8 cellular contexts compared by ENCODE assay signal in genomic region chr9:130054428-130054786, GRCh38. TPM values are rescaled to one million over a fixed set of nuclear protein-coding genes. Genes with fewer than 3 reads are reported as not detected.
A peak's percentile ranks its signal among the peaks of the same experiment; 100 is the strongest.
DNase-seq lines count a peak whose midpoint lies in the region; ATAC-seq and TF ChIP-seq lines count a peak whose summit lies in the region.

No MANE protein-coding gene starts in this region.

- DNase-seq in Right ventricle myocardium superior (no peak), Right ventricle myocardium inferior (ENCODE audit: missing footprints) (no peak), mammary epithelial cell (peak; percentile 12), mesenchymal stem cell (no peak), aorta (no peak), COLO668 (lab: John Stamatoyannopoulos, UW; ENCODE audit: unreplicated experiment) (no peak)
- no peak for DNase-seq in stimulated activated naive CD4-positive, alpha-beta T cell (lab: John Stamatoyannopoulos, UW)

- dilution Hi-C loops in mammary epithelial cell (cut with HindIII; ENCODE audit: low sequenced_read_pairs), result loop anchor here (5.0 kb wide), 1 partner anchor 217 kb away; the partner anchor contains the start of genes C9orf78 and USP20

- H2AK5ac ChIP-seq in mesenchymal stem cell (ENCODE audit: low read length, severe bottlenecking), result no peak overlapping the region

- H3K23ac ChIP-seq in mesenchymal stem cell (ENCODE audit: low read length in 2 of 2), result no peak overlapping the region

- intact Hi-C loops in Right ventricle myocardium superior (cut with DNase I) (loop anchor here (10.0 kb wide), 1 partner anchor 930 kb away; no protein-coding TSS in a partner anchor), Right ventricle myocardium inferior (cut with DNase I) (no loop called here), mammary epithelial cell (cut with micrococcal nuclease) (no loop called here), aorta (cut with DNase I) (loop anchor here in 1 of 2 donors (5.0 kb wide), 1 partner anchor 52 kb away; no protein-coding TSS in a partner anchor)

- H3K9ac ChIP-seq in mammary epithelial cell (ENCODE audit: insufficient read depth, low read length) (peak overlapping the region; percentile 84), mesenchymal stem cell (ENCODE audit: low read length) (peak overlapping the region; percentile 100)

- H2BK5ac ChIP-seq in mesenchymal stem cell (ENCODE audit: low read depth, low read length, poor library complexity, severe bottlenecking), result peak overlapping the region; percentile 63

- WGBS in mammary epithelial cell (ENCODE audit: low coverage, missing lambda C conversion rate), result 2% methylated on average over 9 of the region's 10 CpGs
- 11% methylated on average over 10 of the region's 10 CpGs for WGBS in mesenchymal stem cell
- 1 to 2% methylated on average over 10 of the region's 10 CpGs for WGBS in aorta, 2 donors

- H3K27ac ChIP-seq in mammary epithelial cell (ENCODE audit: insufficient read depth, low read depth, low read length), result peak overlapping the region; percentile 82
- H3K27ac ChIP-seq in mesenchymal stem cell (ENCODE audit: low read length, poor library complexity, severe bottlenecking), result peak overlapping the region; percentile 26
- H3K27ac ChIP-seq in aorta (ENCODE audit: low read depth in 1 of 2, low read length in 2 of 2), result peak overlapping the region in 1 of 2 donors; percentile 49

- H3K4ac ChIP-seq in mesenchymal stem cell (ENCODE audit: low read depth in 1 of 2, low read length in 2 of 2), result peak overlapping the region; percentile 55 to 99

- H3K14ac ChIP-seq in mesenchymal stem cell (ENCODE audit: low read length in 2 of 2), result peak overlapping the region in 1 of 2 experiments; percentile 77

- CTCF ChIA-PET in mammary epithelial cell (lab: Charles Lee; ENCODE audit: low non-redundant PET), result no interaction called here

- peak overlapping the region; percentile 66 to 74 for H3K18ac ChIP-seq in mesenchymal stem cell (ENCODE audit: low read depth in 1 of 2, low read length in 2 of 2)

- H3K79me1 ChIP-seq in mesenchymal stem cell (replicated peaks; ENCODE audit: low read length, poor library complexity, severe bottlenecking), result peaks cover 11% of the 10 kb centered on the region

- H2AFZ ChIP-seq in mammary epithelial cell (ENCODE audit: low read depth, low read length), result peak overlapping the region; percentile 94
- no peak overlapping the region for H2AFZ ChIP-seq in mesenchymal stem cell (ENCODE audit: low read depth, low read length)

- H2BK120ac ChIP-seq in mesenchymal stem cell (ENCODE audit: low read depth, low read length), result peak overlapping the region; percentile 74

- no peaks in the 10 kb centered on the region for H4K20me1 ChIP-seq in mammary epithelial cell (ENCODE audit: insufficient read depth, low read length)

- H3K36me3 ChIP-seq in mammary epithelial cell (ENCODE audit: insufficient read depth, low read length) (peaks cover 2% of the 10 kb centered on the region), mesenchymal stem cell (ENCODE audit: control insufficient read depth in 1 of 2, insufficient read depth in 2 of 2, low read depth in 1 of 2, low read length in 2 of 2) (peaks cover 3 to 8% of the 10 kb centered on the region in 2 experiments), aorta (ENCODE audit: control insufficient read depth in 1 of 2, insufficient read depth in 2 of 2, low read length in 1 of 2) (no peaks in the 10 kb centered on the region)

- H3K4me3 ChIP-seq in mammary epithelial cell (replicated peaks in 1 of 3; ENCODE audit: insufficient read depth in 1 of 3, low read depth in 2 of 3, low read length in 3 of 3) (peak overlapping the region; percentile 71 to 89 (median 86)), mesenchymal stem cell (ENCODE audit: insufficient read depth in 1 of 2, low read depth in 1 of 2, low read length in 2 of 2) (peak overlapping the region; percentile 87 to 99), aorta (ENCODE audit: low read length in 2 of 2) (peak overlapping the region; percentile 80 to 92)

- H2BK15ac ChIP-seq in mesenchymal stem cell (ENCODE audit: low read depth, poor library complexity, severe bottlenecking), result no peak overlapping the region

- H3K27me3 ChIP-seq in mammary epithelial cell (ENCODE audit: insufficient read depth, low read length) (no peaks in the 10 kb centered on the region), mesenchymal stem cell (ENCODE audit: control insufficient read depth in 1 of 2, insufficient read depth in 1 of 2, low read length in 2 of 2) (no peaks in the 10 kb centered on the region), aorta (ENCODE audit: control insufficient read depth in 1 of 2, insufficient read depth in 2 of 2, low read length in 1 of 2) (no peaks in the 10 kb centered on the region)

- ATAC-seq in Right ventricle myocardium superior (ENCODE audit: poor library complexity) (peak; percentile 16), Right ventricle myocardium inferior (no peak), aorta (ENCODE audit: low FRiP score) (no peak), HG03439 (IDR thresholded peaks at IDR 0.05; ENCODE audit: unreplicated experiment) (no peak)

- no peak overlapping the region for H2BK12ac ChIP-seq in mesenchymal stem cell (ENCODE audit: low read length in 2 of 2)

- H3K79me2 ChIP-seq in mammary epithelial cell (ENCODE audit: insufficient read depth, low read length), result peaks cover 70% of the 10 kb centered on the region

- no peak for TF ChIP-seq CTCF in mammary epithelial cell (conservative IDR thresholded peaks at IDR 0.05 in 1 of 2, IDR thresholded peaks at IDR 0.05 in 1 of 2; ENCODE audit: extremely low read depth in 1 of 2, insufficient read depth in 1 of 2, low read depth in 1 of 2, low read length in 2 of 2)

- H3K9me3 ChIP-seq in mammary epithelial cell (replicated peaks; ENCODE audit: insufficient read depth, low read length), result no peaks in the 10 kb centered on the region
- H3K9me3 ChIP-seq in mesenchymal stem cell (ENCODE audit: control insufficient read depth, low read length), result no peaks in the 10 kb centered on the region
- no peaks in the 10 kb centered on the region for H3K9me3 ChIP-seq in aorta (ENCODE audit: control insufficient read depth, low read length)

- peak overlapping the region; percentile 24 for H4K8ac ChIP-seq in mesenchymal stem cell (ENCODE audit: low read length)

- TSS peak; percentile 29 for BruUV-seq in mammary epithelial cell (replicated peaks; lab: Mats Ljungman, UMichigan)

- H4K91ac ChIP-seq in mesenchymal stem cell (ENCODE audit: low read length), result no peak overlapping the region

- peaks cover 10% of the 10 kb centered on the region for H3K4me1 ChIP-seq in mammary epithelial cell (ENCODE audit: insufficient read depth, low read length)
- H3K4me1 ChIP-seq in mesenchymal stem cell (ENCODE audit: control insufficient read depth, insufficient read depth, low read depth, low read length), result peaks cover 15% of the 10 kb centered on the region
- peaks cover 0 to 3% of the 10 kb centered on the region in 2 donors for H3K4me1 ChIP-seq in aorta (ENCODE audit: control insufficient read depth in 1 of 2, insufficient read depth in 2 of 2, low read length in 2 of 2)

- in situ Hi-C loops in mammary epithelial cell (cut with MboI; ENCODE audit: low sequenced_read_pairs in 2 of 2), result no loop called here

- H3K4me2 ChIP-seq in mammary epithelial cell (ENCODE audit: insufficient read depth, low read depth, low read length) (peak overlapping the region; percentile 81), mesenchymal stem cell (ENCODE audit: low read length, poor library complexity, severe bottlenecking) (peak overlapping the region; percentile 74)

RNA-seq across cellular contexts. Expression of gene GPR107, which starts 0.7 kb away (rescaled TPM):
- total RNA-seq in Right ventricle myocardium superior (20.4 TPM), Right ventricle myocardium inferior (21.8 TPM), mammary epithelial cell (10 to 100 TPM; 34.2 to 41.4 TPM), aorta (10 to 100 TPM; 43.3 to 48.2 TPM)
- polyA plus RNA-seq in mammary epithelial cell (20.5 TPM), aorta (10 to 100 TPM in 1 of 2 donors, 1 to 10 TPM in 1; 7.4 to 26.9 TPM)
- polyA minus RNA-seq in mammary epithelial cell, result 24.8 TPM
- 42.9 TPM for polyA plus RNA-seq in mesenchymal stem cell (2013, experiment 1 of 2)
- 42.6 TPM for polyA plus RNA-seq in mesenchymal stem cell (2013, experiment 2 of 2)

RNA-seq across cellular contexts. Expression of gene FNBP1, which starts 11.4 kb away (rescaled TPM):
- 21.5 TPM for total RNA-seq in Right ventricle myocardium superior
- 24.2 TPM for total RNA-seq in Right ventricle myocardium inferior
- 10 to 100 TPM; 11.5 to 21.5 TPM for total RNA-seq in mammary epithelial cell
- polyA plus RNA-seq in mammary epithelial cell, result 5.8 TPM
- 9.5 TPM for polyA minus RNA-seq in mammary epithelial cell
- polyA plus RNA-seq in mesenchymal stem cell (2013, experiment 1 of 2), result 47.4 TPM
- polyA plus RNA-seq in mesenchymal stem cell (2013, experiment 2 of 2), result 45.8 TPM
- total RNA-seq in aorta, result 10 to 100 TPM; 92.2 to 92.9 TPM
- polyA plus RNA-seq in aorta, result 10 to 100 TPM; 21.9 to 35.4 TPM
